Comparison of ENCODE assay signal across 8 cellular contexts in genomic region chr6:34912715-34913464, GRCh38. TPM values are rescaled to one million over a fixed set of nuclear protein-coding genes. Genes with fewer than 3 reads are reported as not detected.
DNase-seq lines count a peak whose midpoint lies in the region; ATAC-seq lines count a peak whose summit lies in the region.

No MANE protein-coding gene starts in this region.

- no peaks in the 10 kb centered on the region for H3K27me3 Mint-ChIP-seq in activated T-cell treated with anti-CD3 and anti-CD28 coated beads, Interleukin-2, amount 50 U/mL, for 24 hours
- H3K27me3 Mint-ChIP-seq in activated naive CD8-positive, alpha-beta T cell treated with anti-CD3 and anti-CD28 coated beads, Interleukin-2, amount 50 U/mL, for 24 hours: peaks cover 2% of the 10 kb centered on the region

- no peak overlapping the region for H3K4me3 ChIP-seq in Jurkat, Clone E6-1 (ENCODE audit: low read length)

- H3K9me3 Mint-ChIP-seq in activated T-cell treated with anti-CD3 and anti-CD28 coated beads, Interleukin-2, amount 50 U/mL, for 24 hours: no peaks in the 10 kb centered on the region
- no peaks in the 10 kb centered on the region for H3K9me3 Mint-ChIP-seq in activated naive CD8-positive, alpha-beta T cell treated with anti-CD3 and anti-CD28 coated beads, Interleukin-2, amount 50 U/mL, for 24 hours

- peaks cover 31% of the 10 kb centered on the region for H3K4me1 Mint-ChIP-seq in activated T-cell treated with anti-CD3 and anti-CD28 coated beads, Interleukin-2, amount 50 U/mL, for 24 hours (ENCODE audit: low read depth)
- H3K4me1 Mint-ChIP-seq in activated naive CD8-positive, alpha-beta T cell treated with anti-CD3 and anti-CD28 coated beads, Interleukin-2, amount 50 U/mL, for 24 hours: peaks cover 23% of the 10 kb centered on the region

- H3K36me3 Mint-ChIP-seq in activated T-cell treated with anti-CD3 and anti-CD28 coated beads, Interleukin-2, amount 50 U/mL, for 24 hours (ENCODE audit: low read depth): peaks cover 4% of the 10 kb centered on the region
- peaks cover under 1% of the 10 kb centered on the region for H3K36me3 Mint-ChIP-seq in activated naive CD8-positive, alpha-beta T cell treated with anti-CD3 and anti-CD28 coated beads, Interleukin-2, amount 50 U/mL, for 24 hours (ENCODE audit: low read depth)

- peak overlapping the region; percentile 9 for H3K4me3 Mint-ChIP-seq in activated T-cell treated with anti-CD3 and anti-CD28 coated beads, Interleukin-2, amount 50 U/mL, for 24 hours
- no peak overlapping the region for H3K4me3 Mint-ChIP-seq in activated naive CD8-positive, alpha-beta T cell treated with anti-CD3 and anti-CD28 coated beads, Interleukin-2, amount 50 U/mL, for 24 hours

- H3K27ac Mint-ChIP-seq in activated T-cell treated with anti-CD3 and anti-CD28 coated beads, Interleukin-2, amount 50 U/mL, for 24 hours: peak overlapping the region; percentile 56
- peak overlapping the region; percentile 73 for H3K27ac Mint-ChIP-seq in activated naive CD8-positive, alpha-beta T cell treated with anti-CD3 and anti-CD28 coated beads, Interleukin-2, amount 50 U/mL, for 24 hours

- DNase-seq in activated T-cell treated with anti-CD3 and anti-CD28 coated beads, Interleukin-2, amount 50 U/mL, for 24 hours: no peak
- DNase-seq in activated T-cell treated with anti-CD3 and anti-CD28 coated beads for 4 hours (no peak), ureter (ENCODE audit: low spot score) (no peak), DMS114 treated with DMSO at 0.1 percent for 48 hours (lab: John Stamatoyannopoulos, UW; ENCODE audit: unreplicated experiment) (no peak)
- peak; percentile 63 for DNase-seq in Jurkat, Clone E6-1 (ENCODE audit: low read depth, low spot score)
- peak; percentile 10 for DNase-seq in activated naive CD8-positive, alpha-beta T cell treated with anti-CD3 and anti-CD28 coated beads, Interleukin-2, amount 50 U/mL, for 24 hours
- DNase-seq in stimulated activated CD4-positive, alpha-beta T cell treated with anti-CD3 and anti-CD28 coated beads, Interleukin-2, amount 100 ng/mL, for 24 hours: peak; percentile 25 to 37

- ATAC-seq in activated naive CD8-positive, alpha-beta T cell treated with anti-CD3 and anti-CD28 coated beads, Interleukin-2, amount 50 U/mL, for 24 hours: peak; percentile 94
- ATAC-seq in GM21737 (IDR thresholded peaks at IDR 0.05; ENCODE audit: unreplicated experiment): no peak

RNA-seq across cellular contexts. Expression of gene ANKS1A, which starts 23.8 kb away (rescaled TPM):
- polyA plus RNA-seq in Jurkat, Clone E6-1 (2012; ENCODE audit: insufficient read depth, insufficient read length): 9.2 TPM
- total RNA-seq in ureter: 36.0 TPM

RNA-seq across cellular contexts. Expression of gene TAF11, which starts 25.0 kb away (rescaled TPM):
- polyA plus RNA-seq in Jurkat, Clone E6-1 (2012; ENCODE audit: insufficient read depth, insufficient read length): 46.3 TPM
- 18.4 TPM for total RNA-seq in ureter

Comparison
In these comparisons a context has a peak if more than half of its experiments do, and no peak if none do; other contexts are left out.
1. DNase-seq: peak in Jurkat, Clone E6-1 (single experiment), activated naive CD8-positive, alpha-beta T cell treated with anti-CD3 and anti-CD28 coated beads, Interleukin-2, amount 50 U/mL, for 24 hours (single experiment) and stimulated activated CD4-positive, alpha-beta T cell treated with anti-CD3 and anti-CD28 coated beads, Interleukin-2, amount 100 ng/mL, for 24 hours (2 of 2); none in activated T-cell treated with anti-CD3 and anti-CD28 coated beads, Interleukin-2, amount 50 U/mL, for 24 hours (single experiment), activated T-cell treated with anti-CD3 and anti-CD28 coated beads for 4 hours (single experiment), ureter (single experiment) and DMS114 treated with DMSO at 0.1 percent for 48 hours (single experiment).